8 cellular contexts compared by ENCODE assay signal in genomic region chr16:24989417-24989978, GRCh38. TPM values are rescaled to one million over a fixed set of nuclear protein-coding genes. Genes with fewer than 3 reads are reported as not detected.
DNase-seq lines count a peak whose midpoint lies in the region; ATAC-seq and TF ChIP-seq lines count a peak whose summit lies in the region.

No MANE protein-coding gene starts in this region.

- TF ChIP-seq CTCF in right lobe of liver (IDR thresholded peaks at IDR 0.05): no peak

- no peak for TF ChIP-seq POLR2A in right lobe of liver (IDR thresholded peaks at IDR 0.05)

- H3K4me1 ChIP-seq in right lobe of liver: peaks cover 0 to 67% (median 25%) of the 10 kb centered on the region in 4 donors

- no peak for ATAC-seq in right lobe of liver
- no peak for ATAC-seq in HG03442 (IDR thresholded peaks at IDR 0.05; ENCODE audit: unreplicated experiment)

- no peaks in the 10 kb centered on the region for H3K36me3 ChIP-seq in right lobe of liver

- H3K27ac ChIP-seq in right lobe of liver (peak overlapping the region; percentile 3 to 81 (median 66)), substantia nigra (ENCODE audit: low read depth, low read length, poor library complexity, severe bottlenecking) (peak overlapping the region; percentile 76)

- peak; percentile 35 for DNase-seq in NCI-H82 (lab: John Stamatoyannopoulos, UW)
- DNase-seq in NCI-H82 treated with DMSO at 0.1 percent for 48 hours (lab: John Stamatoyannopoulos, UW; ENCODE audit: unreplicated experiment): no peak
- peak; percentile 60 for DNase-seq in amniotic epithelial cell (ENCODE audit: low read depth)
- no peak for DNase-seq in right lobe of liver
- DNase-seq in substantia nigra (lab: John Stamatoyannopoulos, UW): no peak
- no peak for DNase-seq in A172 (ENCODE audit: low spot score)
- no peak for DNase-seq in stimulated activated CD4-positive, alpha-beta T cell treated with anti-CD3 and anti-CD28 coated beads, Interleukin-15, amount 100 ng/mL, for 24 hours

- WGBS in right lobe of liver (ENCODE audit: insufficient coverage, low coverage, low lambda C conversion rate, missing lambda C conversion rate): 67% methylated on average over 2 of the region's 2 CpGs

- no peak overlapping the region for H3K4me3 ChIP-seq in right lobe of liver

- intact Hi-C loops in right lobe of liver (cut with DNase I): no loop called here

- no peaks in the 10 kb centered on the region for H3K9me3 ChIP-seq in right lobe of liver

- no peaks in the 10 kb centered on the region for H3K27me3 ChIP-seq in right lobe of liver

RNA-seq across cellular contexts. Expression of gene ARHGAP17, which starts 25.7 kb away (rescaled TPM):
- total RNA-seq in right lobe of liver: 10 to 100 TPM; 20.9 to 33.9 (median 26.3) TPM
- 51.9 and 58.7 TPM in 2 replicates for total RNA-seq in A172 (2014; rRNA removed; shearing (Covaris generic))

Comparison
In these comparisons a context has a peak if more than half of its experiments do, and no peak if none do; other contexts are left out.
1. DNase-seq: peak in NCI-H82 (single experiment) and amniotic epithelial cell (single experiment); none in NCI-H82 treated with DMSO at 0.1 percent for 48 hours (single experiment), right lobe of liver (0 of 3), substantia nigra (0 of 49), A172 (single experiment) and stimulated activated CD4-positive, alpha-beta T cell treated with anti-CD3 and anti-CD28 coated beads, Interleukin-15, amount 100 ng/mL, for 24 hours (single experiment).